ENCODE assay signal across 1 cellular context in genomic region chr16:89572478-89573205, GRCh38.
A peak's percentile ranks its signal among the peaks of the same experiment; 100 is the strongest.
TF ChIP-seq lines count a peak whose summit lies in the region.

No MANE protein-coding gene starts in this region.

TF ChIP-seq in HepG2, 621 proteins besides CTCF, POLR2A, EP300 and RAD21 (continued from another document and continues in another):
- TF ChIP-seq ZNF318 (CRISPR knock-in tag; IDR thresholded peaks at IDR 0.05) (0 out of 2 replicates have a peak, but pooled peaks have one; percentile 51), ZSCAN31 (CRISPR knock-in tag; IDR thresholded peaks at IDR 0.05; ENCODE audit: low read depth) (peak; percentile 46; the same call in 1 of the 2 replicates), ZNF510 (CRISPR knock-in tag; IDR thresholded peaks at IDR 0.05; ENCODE audit: low read depth) (0 out of 2 replicates have a peak, but pooled peaks have one; percentile 60), ZNF574 (CRISPR knock-in tag; IDR thresholded peaks at IDR 0.05) (peak; percentile 63; the same call in 1 of the 2 replicates), ZNF12 (CRISPR knock-in tag; IDR thresholded peaks at IDR 0.05) (peak; percentile 90), FOXK1 (CRISPR knock-in tag; IDR thresholded peaks at IDR 0.05; ENCODE audit: borderline replicate concordance, low read depth) (0 out of 2 replicates have a peak, but pooled peaks have one; percentile 45), ARNTL (CRISPR knock-in tag; IDR thresholded peaks at IDR 0.05) (peak; percentile 73), ZNF317 (CRISPR knock-in tag; IDR thresholded peaks at IDR 0.05) (peak; percentile 47; the same call in 1 of the 2 replicates), NAIF1 (CRISPR knock-in tag; IDR thresholded peaks at IDR 0.05; ENCODE audit: borderline replicate concordance) (peak; percentile 67; the same call in 1 of the 2 replicates), SP5 (CRISPR knock-in tag; IDR thresholded peaks at IDR 0.05; ENCODE audit: borderline replicate concordance, low read depth) (0 out of 2 replicates have a peak, but pooled peaks have one; percentile 18), ZBTB38 (CRISPR knock-in tag; IDR thresholded peaks at IDR 0.05) (peak; percentile 56; the same call in 1 of the 2 replicates), ZFX (CRISPR knock-in tag; IDR thresholded peaks at IDR 0.05; ENCODE audit: low read depth) (peak; percentile 86), ZNF264 (CRISPR knock-in tag; IDR thresholded peaks at IDR 0.05) (0 out of 2 replicates have a peak, but pooled peaks have one; percentile 65), ZNF589 (CRISPR knock-in tag; conservative IDR thresholded peaks at IDR 0.05) (no peak), JUN (CRISPR knock-in tag; IDR thresholded peaks at IDR 0.05) (peak; percentile 93), ZNF33B (CRISPR knock-in tag; IDR thresholded peaks at IDR 0.05) (no peak), ZNF7 (CRISPR knock-in tag; IDR thresholded peaks at IDR 0.05) (peak; percentile 22; the same call in 1 of the 2 replicates), THAP7 (CRISPR knock-in tag; IDR thresholded peaks at IDR 0.05) (0 out of 2 replicates have a peak, but pooled peaks have one; percentile 12), SALL1 (CRISPR knock-in tag; IDR thresholded peaks at IDR 0.05) (peak; percentile 81), FOXJ3 (CRISPR knock-in tag; IDR thresholded peaks at IDR 0.05; ENCODE audit: borderline replicate concordance) (no peak), NFKB2 (CRISPR knock-in tag; IDR thresholded peaks at IDR 0.05; ENCODE audit: borderline replicate concordance) (peak; percentile 33; the same call in 1 of the 2 replicates), FOXC1 (CRISPR knock-in tag; IDR thresholded peaks at IDR 0.05; ENCODE audit: borderline replicate concordance) (no peak; the same call in 1 of the 2 replicates), POLR2AphosphoS5 (IDR thresholded peaks at IDR 0.05; ENCODE audit: low read depth, low read length) (0 out of 2 replicates have a peak, but pooled peaks have one; percentile 35), SOX6 (IDR thresholded peaks at IDR 0.05) (no peak), SOX6 (CRISPR knock-in tag; IDR thresholded peaks at IDR 0.05) (peak; percentile 73; the same call in 1 of the 2 replicates), TGIF2 (CRISPR knock-in tag; IDR thresholded peaks at IDR 0.05) (peak; percentile 60; the same call in 1 of the 2 replicates), E2F1 (CRISPR knock-in tag; IDR thresholded peaks at IDR 0.05) (no peak), HNF1B (CRISPR knock-in tag; IDR thresholded peaks at IDR 0.05) (0 out of 2 replicates have a peak, but pooled peaks have one; percentile 35), MXD3 (CRISPR knock-in tag; IDR thresholded peaks at IDR 0.05) (peak; percentile 13; the same call in 1 of the 2 replicates), ZGPAT (CRISPR knock-in tag; IDR thresholded peaks at IDR 0.05) (peak; percentile 79), ZNF121 (CRISPR knock-in tag; IDR thresholded peaks at IDR 0.05) (no peak), DPF2 (CRISPR knock-in tag; IDR thresholded peaks at IDR 0.05; ENCODE audit: borderline replicate concordance, low read depth) (peak; percentile 66), ZNF567 (CRISPR knock-in tag; IDR thresholded peaks at IDR 0.05; ENCODE audit: borderline replicate concordance) (peak; percentile 72; the same call in 1 of the 2 replicates), TOE1 (CRISPR knock-in tag; IDR thresholded peaks at IDR 0.05) (no peak), ATF7 (IDR thresholded peaks at IDR 0.05) (no peak; the same call in none of the 2 replicates), ATF7 (CRISPR knock-in tag; IDR thresholded peaks at IDR 0.05) (peak; percentile 91), LCORL (IDR thresholded peaks at IDR 0.05) (no peak), LCORL (CRISPR knock-in tag; IDR thresholded peaks at IDR 0.05) (peak; percentile 83), TCF12 (IDR thresholded peaks at IDR 0.05) (no peak), TCF12 (CRISPR knock-in tag; IDR thresholded peaks at IDR 0.05) (no peak), TRIM22 (IDR thresholded peaks at IDR 0.05) (no peak), PBX2 (CRISPR knock-in tag; IDR thresholded peaks at IDR 0.05) (peak; percentile 76), PHF20 (CRISPR knock-in tag; IDR thresholded peaks at IDR 0.05) (0 out of 2 replicates have a peak, but pooled peaks have one; percentile 16)
